Comparison of ENCODE assay signal across 8 cellular contexts in the genomic region with DNA sequence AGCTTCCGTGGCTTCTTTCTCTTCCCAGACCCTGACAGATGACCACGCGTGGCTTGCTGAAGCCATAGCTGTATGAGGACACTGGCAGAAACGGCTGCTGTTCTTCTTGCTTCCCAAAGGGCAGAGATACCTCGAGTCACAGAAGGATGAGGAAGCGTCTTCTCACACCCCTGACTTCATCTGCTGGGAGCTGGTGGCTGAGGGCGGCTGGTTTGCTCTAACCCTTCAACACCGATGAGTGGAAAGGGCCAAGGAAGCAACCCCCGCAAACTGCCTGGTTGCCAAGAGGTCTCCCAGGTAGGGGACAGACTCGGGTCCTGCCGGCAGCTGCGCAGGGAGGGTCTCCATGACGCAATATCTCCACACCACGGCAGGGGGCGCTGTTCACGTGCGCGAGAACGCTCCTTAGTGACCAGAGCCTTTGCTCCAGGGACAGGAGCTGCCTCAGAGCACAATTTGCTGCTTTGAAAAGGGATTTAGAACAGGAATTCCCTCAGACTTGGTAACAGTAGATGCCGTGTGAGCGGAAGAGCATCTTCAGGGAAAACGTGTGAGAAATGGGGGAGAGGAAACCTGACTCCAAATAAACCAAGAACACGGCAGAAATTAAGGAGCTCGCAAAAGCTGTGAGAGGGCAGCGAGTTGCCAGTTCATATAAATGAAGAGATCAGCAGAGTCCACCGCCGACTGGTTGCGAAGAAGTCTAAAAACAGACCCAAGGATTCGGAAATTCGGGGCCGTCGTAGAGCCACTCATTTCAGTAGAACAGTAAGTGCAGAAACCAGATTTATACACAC.
A peak's percentile ranks its signal among the peaks of the same experiment; 100 is the strongest.
DNase-seq lines count a peak whose midpoint lies in the region; ATAC-seq and TF ChIP-seq lines count a peak whose summit lies in the region.

No MANE protein-coding gene starts in this region.

- intact Hi-C loops in adrenal gland (cut with DNase I) = loop anchor here in 1 of 2 donors (10.0 kb wide), 1 partner anchor 703 kb away; no protein-coding TSS in a partner anchor
- intact Hi-C loops in left cardiac atrium (cut with DNase I) = loop anchor here (10.0 kb wide), 4 partner anchors 123 to 693 kb away; a partner anchor contains a TSS
- intact Hi-C loops in aorta (cut with DNase I) = loop anchor here (1.0 to 5.0 kb wide), 5 partner anchors 41 to 701 kb away; a partner anchor contains a TSS

- H3K27ac ChIP-seq in adrenal gland (no peak overlapping the region), aorta (ENCODE audit: low read depth in 1 of 2, low read length in 2 of 2) (no peak overlapping the region)

- TF ChIP-seq POLR2A in adrenal gland (IDR thresholded peaks at IDR 0.05) = no peak

- peaks cover 11% of the 10 kb centered on the region for H3K27me3 ChIP-seq in BE2C
- no peaks in the 10 kb centered on the region for H3K27me3 ChIP-seq in adrenal gland
- H3K27me3 ChIP-seq in aorta (ENCODE audit: control insufficient read depth in 1 of 2, insufficient read depth in 2 of 2, low read length in 1 of 2) = no peaks in the 10 kb centered on the region

- H3K4me1 ChIP-seq in BE2C = no peaks in the 10 kb centered on the region; the same call in 1 of the 2 replicates
- peaks cover 4 to 7% of the 10 kb centered on the region in 2 donors for H3K4me1 ChIP-seq in adrenal gland (replicated peaks in 1 of 2)
- H3K4me1 ChIP-seq in aorta (ENCODE audit: control insufficient read depth in 1 of 2, insufficient read depth in 2 of 2, low read length in 2 of 2) = no peaks in the 10 kb centered on the region

- no peak overlapping the region for H3K4me3 ChIP-seq in BE2C (ENCODE audit: low read depth, low read length)
- no peak overlapping the region for H3K4me3 ChIP-seq in adrenal gland
- no peak overlapping the region for H3K4me3 ChIP-seq in aorta (ENCODE audit: low read length in 2 of 2)

- 29 to 49% (median 31%) methylated on average over 21 to 32 of the region's 32 CpGs for WGBS in adrenal gland, 4 donors
- WGBS in aorta, 2 donors = 27 to 28% methylated on average over 32 of the region's 32 CpGs

- DNase-seq in BE2C (peak; percentile 77), MV-4-11 (lab: John Stamatoyannopoulos, UW) (peak; percentile 31), SW480 (ENCODE audit: low spot score) (peak; percentile 45), adrenal gland (peak; percentile 59 to 88 (median 74)), left cardiac atrium (peak; percentile 77), renal cortical epithelial cell (ENCODE audit: low read depth) (peak; percentile 47), aorta (peak; percentile 79 to 93)

- H3K9me3 ChIP-seq in BE2C (no peaks in the 10 kb centered on the region), adrenal gland (replicated peaks in 1 of 3) (no peaks in the 10 kb centered on the region), aorta (ENCODE audit: control insufficient read depth, low read length) (no peaks in the 10 kb centered on the region)

- peak; percentile 94 for TF ChIP-seq CTCF in BE2C (IDR thresholded peaks at IDR 0.05; ENCODE audit: low read depth, low read length)
- peak; percentile 88 to 96 (median 92) for TF ChIP-seq CTCF in adrenal gland (IDR thresholded peaks at IDR 0.05)

- H3K36me3 ChIP-seq in BE2C (no peaks in the 10 kb centered on the region), adrenal gland (replicated peaks in 1 of 2) (no peaks in the 10 kb centered on the region), aorta (ENCODE audit: control insufficient read depth in 1 of 2, insufficient read depth in 2 of 2, low read length in 1 of 2) (no peaks in the 10 kb centered on the region)

- peak; percentile 84 for ATAC-seq in GM19372 (IDR thresholded peaks at IDR 0.05; ENCODE audit: low read depth, unreplicated experiment)
- ATAC-seq in left cardiac atrium = peak; percentile 90 to 93
- ATAC-seq in aorta (ENCODE audit: low FRiP score) = peak; percentile 80

Comparison
In these comparisons a context has a peak if more than half of its experiments do, and no peak if none do; other contexts are left out.
1. DNase-seq: peak in every context shown above with its lines; median percentile 86 in aorta; 77 in BE2C; 77 in left cardiac atrium; 74 in adrenal gland; 47 in renal cortical epithelial cell; 45 in SW480; 31 in MV-4-11.